In genomic region chr18:3985030-3985429, GRCh38 we compare ENCODE assay signal across 12 cellular contexts.
DNase-seq lines count a peak whose midpoint lies in the region; ATAC-seq and TF ChIP-seq lines count a peak whose summit lies in the region.
"Had no signal": no experiment of that assay in that cellular context is flagged by ENCODE, and none has a peak within 500 bp of the region (broad histone marks: within the 10 kb centered on the region; RNA-seq: fewer than 3 reads in every experiment).

No MANE protein-coding gene starts in this region.

- H2AFZ ChIP-seq in mammary epithelial cell (ENCODE audit: low read depth, low read length) (peak overlapping the region; percentile 40), osteoblast (ENCODE audit: low read length) (peak overlapping the region; percentile 27)

- H3K36me3 ChIP-seq in mammary epithelial cell (ENCODE audit: insufficient read depth, low read length), result no peaks in the 10 kb centered on the region
- no peaks in the 10 kb centered on the region for H3K36me3 ChIP-seq in osteoblast (ENCODE audit: insufficient read depth, low read length)
- H3K36me3 ChIP-seq: vagina had no signal

- no peaks in the 10 kb centered on the region for H3K79me2 ChIP-seq in mammary epithelial cell (ENCODE audit: insufficient read depth, low read length)
- no peaks in the 10 kb centered on the region for H3K79me2 ChIP-seq in osteoblast (ENCODE audit: insufficient read depth, low read length)

- no peaks in the 10 kb centered on the region for H3K9me3 ChIP-seq in mammary epithelial cell (replicated peaks; ENCODE audit: insufficient read depth, low read length)
- H3K9me3 ChIP-seq in osteoblast (ENCODE audit: low read depth, low read length), result no peaks in the 10 kb centered on the region
- H3K9me3 ChIP-seq: vagina had no signal

- in situ Hi-C loops in mammary epithelial cell (cut with MboI; ENCODE audit: low sequenced_read_pairs in 2 of 2), result loop anchor here (10.0 to 25.0 kb wide), 4 partner anchors 110 to 698 kb away; no protein-coding TSS in a partner anchor

- no peaks in the 10 kb centered on the region for H4K20me1 ChIP-seq in mammary epithelial cell (ENCODE audit: insufficient read depth, low read length)
- no peaks in the 10 kb centered on the region for H4K20me1 ChIP-seq in osteoblast (ENCODE audit: insufficient read depth, low read length)

- H3K4me2 ChIP-seq in mammary epithelial cell (ENCODE audit: insufficient read depth, low read depth, low read length) (peak overlapping the region; percentile 51), osteoblast (ENCODE audit: insufficient read depth, low read length) (no peak overlapping the region)

- TF ChIP-seq CTCF in activated CD8-positive, alpha-beta T cell treated with anti-CD3 and anti-CD28 coated beads for 36 hours (IDR thresholded peaks at IDR 0.05), result no peak
- no peak for TF ChIP-seq CTCF in mammary epithelial cell (conservative IDR thresholded peaks at IDR 0.05 in 1 of 2, IDR thresholded peaks at IDR 0.05 in 1 of 2; ENCODE audit: extremely low read depth in 1 of 2, insufficient read depth in 1 of 2, low read depth in 1 of 2, low read length in 2 of 2)
- no peak for TF ChIP-seq CTCF in osteoblast (IDR thresholded peaks at IDR 0.05; ENCODE audit: extremely low read depth, low read depth, low read length)

- H3K27ac ChIP-seq in mammary epithelial cell (ENCODE audit: insufficient read depth, low read depth, low read length), result peak overlapping the region; percentile 98
- H3K27ac ChIP-seq in osteoblast (ENCODE audit: low read depth, low read length), result no peak overlapping the region
- H3K27ac ChIP-seq: vagina had no signal

- POLR2A ChIA-PET in activated CD8-positive, alpha-beta T cell treated with anti-CD3 and anti-CD28 coated beads, Interleukin-2, amount 10 ng/mL, durations not matched to agents 7 days and 5 days (lab: Charles Lee), result no interaction called here
- POLR2A ChIA-PET in activated CD8-positive, alpha-beta T cell treated with anti-CD3 and anti-CD28 coated beads for 36 hours (lab: Charles Lee), result no interaction called here

- H3K4me3 ChIP-seq in mammary epithelial cell (replicated peaks in 1 of 3; ENCODE audit: insufficient read depth in 1 of 3, low read depth in 2 of 3, low read length in 3 of 3) (no peak overlapping the region), osteoblast (ENCODE audit: insufficient read depth, low read length) (no peak overlapping the region)
- H3K4me3 ChIP-seq: vagina had no signal

- dilution Hi-C loops in mammary epithelial cell (cut with HindIII; ENCODE audit: low sequenced_read_pairs), result loop anchor here (25.0 kb wide), 2 partner anchors 223 to 698 kb away; no protein-coding TSS in a partner anchor

- intact Hi-C loops in activated CD8-positive, alpha-beta T cell treated with anti-CD3 and anti-CD28 coated beads for 36 hours (cut with micrococcal nuclease), result no loop called here
- intact Hi-C loops in mammary epithelial cell (cut with micrococcal nuclease), result loop anchor here (5.0 to 10.0 kb wide), 4 partner anchors 68 to 720 kb away; partner anchors contain the start of genes MYL12B and TGIF1

- no peaks in the 10 kb centered on the region for H3K27me3 Mint-ChIP-seq in activated CD8-positive, alpha-beta T cell treated with anti-CD3 and anti-CD28 coated beads, Interleukin-2, amount 10 ng/mL, durations not matched to agents 7 days and 5 days (ENCODE audit: low read depth)
- peaks cover 1% of the 10 kb centered on the region for H3K27me3 Mint-ChIP-seq in activated CD8-positive, alpha-beta T cell treated with anti-CD3 and anti-CD28 coated beads for 36 hours

- BruUV-seq in mammary epithelial cell (replicated peaks; lab: Mats Ljungman, UMichigan), result no TSS peak

- H3K27me3 ChIP-seq in mammary epithelial cell (ENCODE audit: insufficient read depth, low read length) (no peaks in the 10 kb centered on the region), osteoblast (ENCODE audit: insufficient read depth, low read length) (no peaks in the 10 kb centered on the region)
- H3K27me3 ChIP-seq: vagina had no signal

- H3K4me1 Mint-ChIP-seq in activated CD8-positive, alpha-beta T cell treated with anti-CD3 and anti-CD28 coated beads, Interleukin-2, amount 10 ng/mL, durations not matched to agents 7 days and 5 days (ENCODE audit: low read depth), result peaks cover 9% of the 10 kb centered on the region
- peaks cover 9% of the 10 kb centered on the region for H3K4me1 Mint-ChIP-seq in activated CD8-positive, alpha-beta T cell treated with anti-CD3 and anti-CD28 coated beads for 36 hours (ENCODE audit: low read depth)

- H3K9me3 Mint-ChIP-seq in activated CD8-positive, alpha-beta T cell treated with anti-CD3 and anti-CD28 coated beads, Interleukin-2, amount 10 ng/mL, durations not matched to agents 7 days and 5 days (ENCODE audit: insufficient read depth), result no peaks in the 10 kb centered on the region
- H3K9me3 Mint-ChIP-seq in activated CD8-positive, alpha-beta T cell treated with anti-CD3 and anti-CD28 coated beads for 36 hours, result peaks cover 2% of the 10 kb centered on the region

- ATAC-seq in activated CD8-positive, alpha-beta T cell treated with anti-CD3 and anti-CD28 coated beads, Interleukin-2, amount 10 ng/mL, durations not matched to agents 7 days and 5 days, result peak; percentile 36
- no peak for ATAC-seq in activated CD8-positive, alpha-beta T cell treated with anti-CD3 and anti-CD28 coated beads for 36 hours
- peak; percentile 51 for ATAC-seq in HG02981 (IDR thresholded peaks at IDR 0.05; ENCODE audit: unreplicated experiment)
- ATAC-seq in GM21723 (IDR thresholded peaks at IDR 0.05; ENCODE audit: unreplicated experiment), result no peak

- peak overlapping the region; percentile 80 for H3K9ac ChIP-seq in mammary epithelial cell (ENCODE audit: insufficient read depth, low read length)

- H3K4me1 ChIP-seq in mammary epithelial cell (ENCODE audit: insufficient read depth, low read length) (peaks cover 38% of the 10 kb centered on the region), osteoblast (ENCODE audit: insufficient read depth, low read length) (peaks cover 9% of the 10 kb centered on the region)
- H3K4me1 ChIP-seq: vagina had no signal

- H3K27ac Mint-ChIP-seq in activated CD8-positive, alpha-beta T cell treated with anti-CD3 and anti-CD28 coated beads, Interleukin-2, amount 10 ng/mL, durations not matched to agents 7 days and 5 days, result peak overlapping the region; percentile 53
- no peak overlapping the region for H3K27ac Mint-ChIP-seq in activated CD8-positive, alpha-beta T cell treated with anti-CD3 and anti-CD28 coated beads for 36 hours

- CTCF ChIA-PET in activated CD8-positive, alpha-beta T cell treated with anti-CD3 and anti-CD28 coated beads, Interleukin-2, amount 10 ng/mL, durations not matched to agents 7 days and 5 days (lab: Charles Lee), result interaction anchor here (0.6 to 3.8 kb wide), 6 partner anchors 10 to 311 kb away, joined by 3 to 28 read pairs (median 4); no protein-coding TSS in a partner anchor
- CTCF ChIA-PET in activated CD8-positive, alpha-beta T cell treated with anti-CD3 and anti-CD28 coated beads for 36 hours (lab: Charles Lee), result interaction anchor here (1.1 to 4.7 kb wide), 2 partner anchors 10 to 214 kb away, joined by 6 to 37 read pairs; no protein-coding TSS in a partner anchor
- CTCF ChIA-PET in mammary epithelial cell (lab: Charles Lee; ENCODE audit: low non-redundant PET), result no interaction called here

- H3K4me3 Mint-ChIP-seq in activated CD8-positive, alpha-beta T cell treated with anti-CD3 and anti-CD28 coated beads, Interleukin-2, amount 10 ng/mL, durations not matched to agents 7 days and 5 days, result no peak overlapping the region
- no peak overlapping the region for H3K4me3 Mint-ChIP-seq in activated CD8-positive, alpha-beta T cell treated with anti-CD3 and anti-CD28 coated beads for 36 hours

- H3K36me3 Mint-ChIP-seq in activated CD8-positive, alpha-beta T cell treated with anti-CD3 and anti-CD28 coated beads, Interleukin-2, amount 10 ng/mL, durations not matched to agents 7 days and 5 days (ENCODE audit: low read depth), result peaks cover 2% of the 10 kb centered on the region
- no peaks in the 10 kb centered on the region for H3K36me3 Mint-ChIP-seq in activated CD8-positive, alpha-beta T cell treated with anti-CD3 and anti-CD28 coated beads for 36 hours (ENCODE audit: low read depth)

- DNase-seq in activated CD8-positive, alpha-beta T cell treated with anti-CD3 and anti-CD28 coated beads, Interleukin-2, amount 10 ng/mL, durations not matched to agents 7 days and 5 days, result no peak
- no peak for DNase-seq in activated CD8-positive, alpha-beta T cell treated with anti-CD3 and anti-CD28 coated beads for 36 hours
- DNase-seq in mammary epithelial cell, result no peak
- DNase-seq in osteoblast (ENCODE audit: insufficient read length, low spot score, missing footprints), result no peak
- DNase-seq in DMS 273 (lab: John Stamatoyannopoulos, UW; ENCODE audit: unreplicated experiment), result no peak
- no peak for DNase-seq in amniotic stem cell (lab: John Stamatoyannopoulos, UW)
- DNase-seq: activated naive CD4-positive, alpha-beta T cell treated with Interleukin-2 at 50 U/mL for 16 hours; GF-D8; NCI-H2029 treated with DMSO at 0.1 percent for 48 hours had no signal

Comparison
In these comparisons a context has a peak if more than half of its experiments do, and no peak if none do; other contexts are left out.
1. ATAC-seq: peak in activated CD8-positive, alpha-beta T cell treated with anti-CD3 and anti-CD28 coated beads, Interleukin-2, amount 10 ng/mL, durations not matched to agents 7 days and 5 days (single experiment) and HG02981 (single experiment); none in activated CD8-positive, alpha-beta T cell treated with anti-CD3 and anti-CD28 coated beads for 36 hours (single experiment) and GM21723 (single experiment).